Comparison of ENCODE assay signal across 25 cellular contexts in the genomic region with DNA sequence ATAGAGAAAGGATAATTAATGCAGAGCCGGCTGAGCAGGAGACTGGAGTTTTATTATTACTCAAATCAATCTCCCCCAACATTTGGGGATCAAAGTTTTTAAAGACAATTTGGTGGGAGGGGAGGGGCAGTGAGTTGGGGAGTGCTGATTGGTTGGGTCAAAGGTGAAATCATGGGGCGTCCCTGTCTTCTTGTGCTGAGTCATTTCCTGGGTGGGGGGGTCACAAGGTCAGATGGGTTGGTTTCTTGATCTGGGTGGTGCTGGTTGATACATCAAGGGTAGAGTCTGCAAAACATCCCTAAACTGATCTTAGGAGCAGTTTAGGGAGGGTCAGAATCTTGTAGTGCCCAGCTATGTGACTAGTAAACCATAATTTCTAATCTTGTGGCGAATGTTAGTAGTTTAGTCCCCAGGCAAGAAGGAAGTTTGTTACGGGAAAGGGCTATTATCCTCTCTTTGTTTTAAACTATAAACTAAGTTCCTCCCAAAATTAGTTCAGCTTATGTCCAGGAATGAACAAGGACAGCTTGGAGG.
A peak's percentile ranks its signal among the peaks of the same experiment; 100 is the strongest.
DNase-seq lines count a peak whose midpoint lies in the region; ATAC-seq and TF ChIP-seq lines count a peak whose summit lies in the region.
"Had no signal": no experiment of that assay in that cellular context is flagged by ENCODE, and none has a peak within 500 bp of the region (broad histone marks: within the 10 kb centered on the region; RNA-seq: fewer than 3 reads in every experiment).

No MANE protein-coding gene starts in this region.

- TF ChIP-seq CTCF in DND-41 (IDR thresholded peaks at IDR 0.05; ENCODE audit: borderline replicate concordance, extremely low read depth, low read length, poor library complexity, severe bottlenecking) = no peak
- no peak for TF ChIP-seq CTCF in HCT116 (IDR thresholded peaks at IDR 0.05 in 2 of 3, conservative IDR thresholded peaks at IDR 0.05 in 1 of 3; ENCODE audit: borderline replicate concordance in 1 of 3, insufficient read depth in 1 of 3, low read depth in 2 of 3, low read length in 2 of 3)
- no peak for TF ChIP-seq CTCF in WTC11 (IDR thresholded peaks at IDR 0.05)
- TF ChIP-seq CTCF in mucosa of descending colon (IDR thresholded peaks at IDR 0.05) = no peak

- peaks cover 20% of the 10 kb centered on the region for H3K4me1 ChIP-seq in DND-41 (ENCODE audit: insufficient read depth, low read length)
- H3K4me1 ChIP-seq in HCT116 (ENCODE audit: control insufficient read depth in 1 of 2, insufficient read depth in 2 of 2, low read length in 2 of 2) = peaks cover 0 to 10% of the 10 kb centered on the region in 2 experiments; a peak in 2 of 4 replicates
- peaks cover 5% of the 10 kb centered on the region for H3K4me1 ChIP-seq in mucosa of descending colon (ENCODE audit: low read depth)

- H3K36me3 Mint-ChIP-seq in WTC11 = no peaks in the 10 kb centered on the region
- H3K36me3 Mint-ChIP-seq: activated naive CD8-positive, alpha-beta T cell treated with anti-CD3 and anti-CD28 coated beads for 36 hours; naive B cell had no signal

- RAD21 ChIA-PET in HCT116 (lab: Charles Lee; ENCODE audit: low non-redundant PET in 1 of 2, low total read pairs in 2 of 2, uncharacterized antibody in 2 of 2, unreplicated experiment in 2 of 2) = no interaction called here

- no peak for TF ChIP-seq RAD21 in HCT116 (IDR thresholded peaks at IDR 0.05; ENCODE audit: low read depth)

- POLR2A ChIA-PET in HCT116 (lab: Charles Lee) (no interaction called here), WTC11 (lab: Charles Lee) (no interaction called here)

- intact Hi-C loops in HCT116 (cut with micrococcal nuclease) = no loop called here
- intact Hi-C loops in mucosa of descending colon (cut with DNase I, micrococcal nuclease) = no loop called here

- no peaks in the 10 kb centered on the region for H3K9me2 ChIP-seq in HCT116 (ENCODE audit: insufficient read depth)

- H3K9me3 ChIP-seq in DND-41 (ENCODE audit: insufficient read depth, low read length, severe bottlenecking) (no peaks in the 10 kb centered on the region), HCT116 (ENCODE audit: control insufficient read depth in 1 of 2, insufficient read depth in 1 of 2, low read depth in 1 of 2, low read length in 2 of 2) (no peaks in the 10 kb centered on the region), mucosa of descending colon (no peaks in the 10 kb centered on the region)
- H3K9me3 ChIP-seq: body of pancreas, ovary had no signal

- peak overlapping the region; percentile 6 for H3K27ac Mint-ChIP-seq in WTC11
- H3K27ac Mint-ChIP-seq: activated CD4-positive, alpha-beta T cell treated with anti-CD3 and anti-CD28 coated beads, Interleukin-2, amount 10 ng/mL, durations not matched to agents 7 days and 5 days; activated naive CD8-positive, alpha-beta T cell treated with anti-CD3 and anti-CD28 coated beads for 36 hours; activated T-cell treated with anti-CD3 and anti-CD28 coated beads, Interleukin-2, amount 50 U/mL, for 24 hours; B cell; endodermal cell; IgD-negative memory B cell; naive B cell; stimulated activated naive CD8-positive, alpha-beta T cell treated with anti-CD3 and anti-CD28 coated beads, Interleukin-15, Interleukin-2, amounts not matched to agents 100 ng/mL and 50 ng/mL, for 24 hours had no signal

- H3K27me3 ChIP-seq in DND-41 (ENCODE audit: insufficient read depth, low read length, poor library complexity) = no peaks in the 10 kb centered on the region
- H3K27me3 ChIP-seq in HCT116 (ENCODE audit: insufficient read depth, low read length) = no peaks in the 10 kb centered on the region
- H3K27me3 ChIP-seq: body of pancreas, ovary had no signal

- no peaks in the 10 kb centered on the region for H3K36me3 ChIP-seq in DND-41 (ENCODE audit: insufficient read depth, low read length)
- H3K36me3 ChIP-seq in HCT116 (ENCODE audit: control insufficient read depth in 1 of 2, insufficient read depth in 2 of 2, low read length in 2 of 2) = no peaks in the 10 kb centered on the region
- H3K36me3 ChIP-seq in mucosa of descending colon (ENCODE audit: low read depth) = no peaks in the 10 kb centered on the region
- H3K36me3 ChIP-seq: ovary had no signal

- BruUV-seq in HCT116 (replicated peaks; lab: Mats Ljungman, UMichigan) = no TSS peak

- peaks cover 23% of the 10 kb centered on the region for H3K4me1 Mint-ChIP-seq in WTC11
- H3K4me1 Mint-ChIP-seq: endodermal cell, IgD-negative memory B cell had no signal

- H3K4me2 ChIP-seq in DND-41 (ENCODE audit: insufficient read depth, low read length) = no peak overlapping the region
- H3K4me2 ChIP-seq in HCT116 (ENCODE audit: low read length) = peak overlapping the region; percentile 2; the same call in 1 of the 2 replicates

- DNase-seq in DND-41 = peak; percentile 34
- DNase-seq in HCT116 (ENCODE audit: low read depth, low spot score) = no peak
- DNase-seq in WTC11 (ENCODE audit: low spot score) = no peak
- no peak for DNase-seq in mucosa of descending colon
- no peak for DNase-seq in iPS-NIHi7 (ENCODE audit: extremely low spot score)
- DNase-seq in RPMI8226 = no peak
- DNase-seq: activated CD4-positive, alpha-beta T cell treated with anti-CD3 and anti-CD28 coated beads, Interleukin-2, amount 10 ng/mL, durations not matched to agents 7 days and 5 days; activated naive CD8-positive, alpha-beta T cell treated with anti-CD3 and anti-CD28 coated beads for 36 hours; activated T-cell treated with anti-CD3 and anti-CD28 coated beads, Interleukin-2, amount 50 U/mL, for 24 hours; body of pancreas; endodermal cell; GM23248; hippocampal formation; naive B cell; NCI-H1930; NCI-H226; NK-92 treated with Interleukin-12 subunit alpha and Interleukin-12 subunit beta, amount 100 ng/mL, for 24 hours; ovary; SW 1271; trophoblast cell had no signal

- H3K9ac ChIP-seq in DND-41 (ENCODE audit: low read depth, low read length) (no peak overlapping the region), HCT116 (ENCODE audit: low read length) (no peak overlapping the region)
- H3K9ac ChIP-seq: GM23248 had no signal

- H4K20me1 ChIP-seq in DND-41 (ENCODE audit: insufficient read depth, low read length) (no peaks in the 10 kb centered on the region), HCT116 (ENCODE audit: insufficient read depth) (no peaks in the 10 kb centered on the region)

- ATAC-seq in DND-41 (ENCODE audit: insufficient read depth, low read depth) (peak; percentile 47; the same call in 2 of the 3 replicates), HCT116 (no peak), WTC11 (peak; percentile 53), mucosa of descending colon (peak; percentile 75), GM21576 (IDR thresholded peaks at IDR 0.05; ENCODE audit: unreplicated experiment) (no peak)
- ATAC-seq: body of pancreas, sciatic nerve had no signal

- H3K4me3 Mint-ChIP-seq in WTC11 = no peak overlapping the region; the same call in 1 of the 2 replicates
- H3K4me3 Mint-ChIP-seq: activated CD4-positive, alpha-beta T cell treated with anti-CD3 and anti-CD28 coated beads, Interleukin-2, amount 10 ng/mL, durations not matched to agents 7 days and 5 days; activated naive CD8-positive, alpha-beta T cell treated with anti-CD3 and anti-CD28 coated beads for 36 hours; activated T-cell treated with anti-CD3 and anti-CD28 coated beads, Interleukin-2, amount 50 U/mL, for 24 hours; B cell; endodermal cell; IgD-negative memory B cell; naive B cell; stimulated activated naive CD8-positive, alpha-beta T cell treated with anti-CD3 and anti-CD28 coated beads, Interleukin-15, Interleukin-2, amounts not matched to agents 100 ng/mL and 50 ng/mL, for 24 hours had no signal

- H3K27me3 Mint-ChIP-seq in WTC11 (ENCODE audit: low read depth) = no peaks in the 10 kb centered on the region; the same call in 1 of the 2 replicates

- peaks cover 13% of the 10 kb centered on the region for H3K9me3 Mint-ChIP-seq in WTC11
- H3K9me3 Mint-ChIP-seq: activated naive CD8-positive, alpha-beta T cell treated with anti-CD3 and anti-CD28 coated beads for 36 hours; activated T-cell treated with anti-CD3 and anti-CD28 coated beads, Interleukin-2, amount 50 U/mL, for 24 hours; naive B cell; stimulated activated naive CD8-positive, alpha-beta T cell treated with anti-CD3 and anti-CD28 coated beads, Interleukin-15, Interleukin-2, amounts not matched to agents 100 ng/mL and 50 ng/mL, for 24 hours had no signal

- no peak overlapping the region for H3K4me3 ChIP-seq in DND-41 (ENCODE audit: low read depth in 1 of 2, low read length in 2 of 2)
- H3K4me3 ChIP-seq in HCT116 (replicated peaks in 1 of 2; ENCODE audit: low read depth in 1 of 2, low read length in 2 of 2) = no peak overlapping the region
- no peak overlapping the region for H3K4me3 ChIP-seq in mucosa of descending colon
- H3K4me3 ChIP-seq: body of pancreas, GM23248, ovary had no signal

- no peak for TF ChIP-seq POLR2A in HCT116 (IDR thresholded peaks at IDR 0.05; ENCODE audit: borderline replicate concordance, extremely low read depth, insufficient read depth, insufficient read length)

- CTCF ChIA-PET in HCT116 (lab: Charles Lee) = interaction anchor here (1.8 kb wide), 1 partner anchor 165 kb away, joined by 3 read pairs; no protein-coding TSS in a partner anchor
- CTCF ChIA-PET in WTC11 (lab: Charles Lee) = no interaction called here

- H3K27ac ChIP-seq in DND-41 (ENCODE audit: low read length) = no peak overlapping the region
- no peak overlapping the region for H3K27ac ChIP-seq in HCT116 (ENCODE audit: low read depth, low read length)
- H3K27ac ChIP-seq: body of pancreas, GM23248, ovary had no signal

- H2AFZ ChIP-seq in DND-41 (ENCODE audit: low read depth, low read length) (no peak overlapping the region), HCT116 (ENCODE audit: low read depth, low read length, poor library complexity, severe bottlenecking) (peak overlapping the region; percentile 89)
- H2AFZ ChIP-seq: GM23248 had no signal

- H3K79me2 ChIP-seq in DND-41 (ENCODE audit: insufficient read depth, low read length) (no peaks in the 10 kb centered on the region), HCT116 (ENCODE audit: insufficient read depth, low read length) (no peaks in the 10 kb centered on the region)

TF ChIP-seq in WTC11, 78 proteins besides CTCF, POLR2A, EP300 and RAD21 (continues in another document):
- no peak for TF ChIP-seq RELA (CRISPR knock-in tag; IDR thresholded peaks at IDR 0.05; ENCODE audit: borderline replicate concordance)
- no peak for TF ChIP-seq NR1H2 (CRISPR knock-in tag; IDR thresholded peaks at IDR 0.05)
- peak; percentile 88 for TF ChIP-seq NFE2L1 (CRISPR knock-in tag; IDR thresholded peaks at IDR 0.05)
- no peak for TF ChIP-seq KAT7 (CRISPR knock-in tag; IDR thresholded peaks at IDR 0.05; ENCODE audit: borderline replicate concordance)
- no peak for TF ChIP-seq HMGA2 (CRISPR knock-in tag; IDR thresholded peaks at IDR 0.05)
- TF ChIP-seq CREB1 (CRISPR knock-in tag; IDR thresholded peaks at IDR 0.05) = no peak

Comparison
In these comparisons a context has a peak if more than half of its experiments do, and no peak if none do; other contexts are left out.
1. ATAC-seq: peak in DND-41 (single experiment), WTC11 (single experiment) and mucosa of descending colon (single experiment); none in HCT116 (single experiment) and GM21576 (single experiment).